10 cellular contexts compared by ENCODE assay signal in genomic region chr12:52168019-52168717, GRCh38. TPM values are rescaled to one million over a fixed set of nuclear protein-coding genes. Genes with fewer than 3 reads are reported as not detected.
DNase-seq lines count a peak whose midpoint lies in the region; ATAC-seq and TF ChIP-seq lines count a peak whose summit lies in the region.
"Had no signal": no experiment of that assay in that cellular context is flagged by ENCODE, and none has a peak within 500 bp of the region (broad histone marks: within the 10 kb centered on the region; RNA-seq: fewer than 3 reads in every experiment).

No MANE protein-coding gene starts in this region.

- peak overlapping the region in 1 of 2 experiments; percentile 30 for H3K4ac ChIP-seq in mesenchymal stem cell (ENCODE audit: low read depth in 1 of 2, low read length in 2 of 2)

- H3K36me3 ChIP-seq in mesenchymal stem cell (ENCODE audit: control insufficient read depth in 1 of 2, insufficient read depth in 2 of 2, low read depth in 1 of 2, low read length in 2 of 2): peaks cover 0 to 9% of the 10 kb centered on the region in 2 experiments
- H3K36me3 ChIP-seq in esophagus muscularis mucosa: no peaks in the 10 kb centered on the region

- WGBS in mesenchymal stem cell: 79% methylated on average over 12 of the region's 12 CpGs
- 92% methylated on average over 12 of the region's 12 CpGs for WGBS in esophagus muscularis mucosa

- H3K9me3 ChIP-seq in mesenchymal stem cell (ENCODE audit: control insufficient read depth, low read length): no peaks in the 10 kb centered on the region
- H3K9me3 ChIP-seq in esophagus muscularis mucosa: no peaks in the 10 kb centered on the region

- no peak overlapping the region for H2BK15ac ChIP-seq in mesenchymal stem cell (ENCODE audit: low read depth, poor library complexity, severe bottlenecking)

- no peak overlapping the region for H2BK12ac ChIP-seq in mesenchymal stem cell (ENCODE audit: low read length in 2 of 2)

- no peak overlapping the region for H2BK120ac ChIP-seq in mesenchymal stem cell (ENCODE audit: low read depth, low read length)

- peaks cover 0 to 3% of the 10 kb centered on the region in 2 experiments for H3K27me3 ChIP-seq in mesenchymal stem cell (ENCODE audit: control insufficient read depth in 1 of 2, insufficient read depth in 1 of 2, low read length in 2 of 2)
- no peaks in the 10 kb centered on the region for H3K27me3 ChIP-seq in esophagus muscularis mucosa

- no peak for ATAC-seq in HG02938 (IDR thresholded peaks at IDR 0.05; ENCODE audit: unreplicated experiment)
- ATAC-seq in HG03175 (IDR thresholded peaks at IDR 0.05; ENCODE audit: unreplicated experiment): no peak

- intact Hi-C loops in esophagus muscularis mucosa (cut with DNase I): loop anchor here (5.0 kb wide), 1 partner anchor 114 kb away; no protein-coding TSS in a partner anchor

- no peak for TF ChIP-seq POLR2A in esophagus muscularis mucosa (IDR thresholded peaks at IDR 0.05; ENCODE audit: low read depth)

- no peak overlapping the region for H4K8ac ChIP-seq in mesenchymal stem cell (ENCODE audit: low read length)

- H4K91ac ChIP-seq in mesenchymal stem cell (ENCODE audit: low read length): no peak overlapping the region

- H3K18ac ChIP-seq in mesenchymal stem cell (ENCODE audit: low read depth in 1 of 2, low read length in 2 of 2): peak overlapping the region in 1 of 2 experiments; percentile 1

- H2BK5ac ChIP-seq in mesenchymal stem cell (ENCODE audit: low read depth, low read length, poor library complexity, severe bottlenecking): no peak overlapping the region

- no peak overlapping the region for H2AFZ ChIP-seq in mesenchymal stem cell (ENCODE audit: low read depth, low read length)

- no peak overlapping the region for H3K4me2 ChIP-seq in mesenchymal stem cell (ENCODE audit: low read length, poor library complexity, severe bottlenecking)

- DNase-seq in Caki2 (ENCODE audit: low read depth) (peak; percentile 80), HuH-7 (ENCODE audit: low spot score) (peak; percentile 45), cardiac fibroblast (ENCODE audit: low read depth in 2 of 2) (peak; percentile 46 to 83), mesenchymal stem cell (peak; percentile 90), esophagus muscularis mucosa (ENCODE audit: extremely low spot score) (no peak), NCI-H1092 treated with DMSO at 0.1 percent for 48 hours (lab: John Stamatoyannopoulos, UW) (no peak)
- DNase-seq: naive B cell, NCI-H1694 had no signal

- no peaks in the 10 kb centered on the region for H3K79me1 ChIP-seq in mesenchymal stem cell (replicated peaks; ENCODE audit: low read length, poor library complexity, severe bottlenecking)

- H3K4me3 ChIP-seq in cardiac fibroblast (replicated peaks in 1 of 2; ENCODE audit: low read depth in 2 of 2, low read length in 2 of 2) (no peak overlapping the region), mesenchymal stem cell (ENCODE audit: insufficient read depth in 1 of 2, low read depth in 1 of 2, low read length in 2 of 2) (no peak overlapping the region), esophagus muscularis mucosa (no peak overlapping the region)

- H3K27ac ChIP-seq in mesenchymal stem cell (ENCODE audit: low read length, poor library complexity, severe bottlenecking): peak overlapping the region; percentile 24
- no peak overlapping the region for H3K27ac ChIP-seq in esophagus muscularis mucosa (replicated peaks in 1 of 4)

- H2AK5ac ChIP-seq in mesenchymal stem cell (ENCODE audit: low read length, severe bottlenecking): peak overlapping the region; percentile 60

- H3K9ac ChIP-seq in mesenchymal stem cell (ENCODE audit: low read length): no peak overlapping the region

- no peak overlapping the region for H3K14ac ChIP-seq in mesenchymal stem cell (ENCODE audit: low read length in 2 of 2)

- TF ChIP-seq CTCF in cardiac fibroblast (IDR thresholded peaks at IDR 0.05; ENCODE audit: low read depth, low read length): no peak
- no peak for TF ChIP-seq CTCF in esophagus muscularis mucosa (IDR thresholded peaks at IDR 0.05)

- no peak overlapping the region for H3K23ac ChIP-seq in mesenchymal stem cell (ENCODE audit: low read length in 2 of 2)

- TF ChIP-seq EP300 in esophagus muscularis mucosa (IDR thresholded peaks at IDR 0.05): no peak

- in situ Hi-C loops in Caki2 (cut with HindIII; ENCODE audit: low pct_unique_long_range_greater_than_20kb, low sequenced_read_pairs): no loop called here

- H3K4me1 ChIP-seq in mesenchymal stem cell (ENCODE audit: control insufficient read depth, insufficient read depth, low read depth, low read length): peaks cover 29% of the 10 kb centered on the region
- peaks cover 7 to 12% (median 9%) of the 10 kb centered on the region in 4 donors for H3K4me1 ChIP-seq in esophagus muscularis mucosa

RNA-seq across cellular contexts. Expression of gene KRT80, which starts 23.6 kb away (rescaled TPM):
- 31.6 and 33.0 TPM in 2 replicates for total RNA-seq in Caki2 (2014; rRNA removed; shearing (Covaris generic); ENCODE audit: low replicate concordance)
- polyA plus RNA-seq in mesenchymal stem cell (2013, experiment 1 of 2): 0.72 TPM
- polyA plus RNA-seq in mesenchymal stem cell (2013, experiment 2 of 2): 0.84 TPM
- total RNA-seq in esophagus muscularis mucosa: under 1 TPM in 1 of 4 donors, not detected in 3; 0.11 TPM

Comparison
In these comparisons a context has a peak if more than half of its experiments do, and no peak if none do; other contexts are left out.
1. DNase-seq: peak in Caki2 (single experiment), HuH-7 (single experiment), cardiac fibroblast (2 of 2) and mesenchymal stem cell (single experiment); none in esophagus muscularis mucosa (single experiment) and NCI-H1092 treated with DMSO at 0.1 percent for 48 hours (single experiment).
2. RNA of gene KRT80, which starts 23.6 kb away (total RNA-seq): 31.6 to 33.0 TPM in Caki2; 0.11 TPM in esophagus muscularis mucosa; every median in the first group is over 10 times any median in the second.